1 cellular context compared by ENCODE assay signal in the genomic region with DNA sequence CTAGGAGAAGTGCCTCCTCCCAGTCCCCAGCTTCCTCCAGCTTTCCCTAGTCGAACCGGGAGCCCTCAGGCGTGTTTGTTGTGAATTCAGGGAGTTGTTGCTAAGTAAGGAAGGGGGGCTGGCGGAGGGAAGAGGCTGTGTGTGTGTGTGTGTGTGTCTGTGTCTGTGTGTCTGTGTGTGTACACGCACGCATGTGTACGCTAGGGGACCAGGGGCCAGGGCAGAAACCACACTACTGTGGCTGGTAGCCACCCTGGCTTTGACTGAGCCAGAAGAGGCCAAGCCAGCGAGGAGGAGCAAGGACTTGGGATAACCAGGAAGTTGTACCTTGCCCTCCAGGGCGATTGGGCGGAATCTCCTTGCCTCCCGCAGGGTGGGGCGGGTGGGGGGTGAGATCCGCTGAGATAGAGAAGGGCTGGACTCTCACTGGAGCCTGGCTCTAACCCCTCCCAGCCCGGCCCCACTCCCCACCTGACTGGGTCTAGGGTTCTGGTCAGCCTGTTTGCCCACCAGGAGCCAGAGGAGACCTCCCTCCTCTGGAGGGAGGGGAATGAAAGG.
TF ChIP-seq lines count a peak whose summit lies in the region.

No MANE protein-coding gene starts in this region.

TF ChIP-seq in GM23338, 12 proteins besides CTCF, POLR2A, EP300 and RAD21:
- no peak for TF ChIP-seq ZNF462 (CRISPR knock-in tag; IDR thresholded peaks at IDR 0.05)
- TF ChIP-seq ETS1 (IDR thresholded peaks at IDR 0.05): no peak
- TF ChIP-seq, protein P1, sequence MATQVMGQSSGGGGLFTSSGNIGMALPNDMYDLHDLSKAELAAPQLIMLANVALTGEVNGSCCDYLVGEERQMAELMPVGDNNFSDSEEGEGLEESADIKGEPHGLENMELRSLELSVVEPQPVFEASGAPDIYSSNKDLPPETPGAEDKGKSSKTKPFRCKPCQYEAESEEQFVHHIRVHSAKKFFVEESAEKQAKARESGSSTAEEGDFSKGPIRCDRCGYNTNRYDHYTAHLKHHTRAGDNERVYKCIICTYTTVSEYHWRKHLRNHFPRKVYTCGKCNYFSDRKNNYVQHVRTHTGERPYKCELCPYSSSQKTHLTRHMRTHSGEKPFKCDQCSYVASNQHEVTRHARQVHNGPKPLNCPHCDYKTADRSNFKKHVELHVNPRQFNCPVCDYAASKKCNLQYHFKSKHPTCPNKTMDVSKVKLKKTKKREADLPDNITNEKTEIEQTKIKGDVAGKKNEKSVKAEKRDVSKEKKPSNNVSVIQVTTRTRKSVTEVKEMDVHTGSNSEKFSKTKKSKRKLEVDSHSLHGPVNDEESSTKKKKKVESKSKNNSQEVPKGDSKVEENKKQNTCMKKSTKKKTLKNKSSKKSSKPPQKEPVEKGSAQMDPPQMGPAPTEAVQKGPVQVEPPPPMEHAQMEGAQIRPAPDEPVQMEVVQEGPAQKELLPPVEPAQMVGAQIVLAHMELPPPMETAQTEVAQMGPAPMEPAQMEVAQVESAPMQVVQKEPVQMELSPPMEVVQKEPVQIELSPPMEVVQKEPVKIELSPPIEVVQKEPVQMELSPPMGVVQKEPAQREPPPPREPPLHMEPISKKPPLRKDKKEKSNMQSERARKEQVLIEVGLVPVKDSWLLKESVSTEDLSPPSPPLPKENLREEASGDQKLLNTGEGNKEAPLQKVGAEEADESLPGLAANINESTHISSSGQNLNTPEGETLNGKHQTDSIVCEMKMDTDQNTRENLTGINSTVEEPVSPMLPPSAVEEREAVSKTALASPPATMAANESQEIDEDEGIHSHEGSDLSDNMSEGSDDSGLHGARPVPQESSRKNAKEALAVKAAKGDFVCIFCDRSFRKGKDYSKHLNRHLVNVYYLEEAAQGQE (IDR thresholded peaks at IDR 0.05; ENCODE audit: unreplicated experiment): no peak
- no peak for TF ChIP-seq EZH2 (IDR thresholded peaks at IDR 0.05; ENCODE audit: low read depth, unreplicated experiment)
- TF ChIP-seq CREB1 (CRISPR knock-in tag; IDR thresholded peaks at IDR 0.05; ENCODE audit: low read depth): no peak
- TF ChIP-seq ZNF331 (CRISPR knock-in tag; IDR thresholded peaks at IDR 0.05; ENCODE audit: low read depth): no peak
- no peak for TF ChIP-seq STAT1 (IDR thresholded peaks at IDR 0.05; ENCODE audit: unreplicated experiment)
- TF ChIP-seq POLR2AphosphoS5 (IDR thresholded peaks at IDR 0.05; ENCODE audit: low read depth): no peak; the same call in none of the 2 replicates
- TF ChIP-seq NANOG (IDR thresholded peaks at IDR 0.05; ENCODE audit: borderline replicate concordance): no peak
- TF ChIP-seq EZH2phosphoT487 (IDR thresholded peaks at IDR 0.05; ENCODE audit: unreplicated experiment): no peak
- no peak for TF ChIP-seq ZNF114 (CRISPR knock-in tag; IDR thresholded peaks at IDR 0.05)
- TF ChIP-seq JUNB (IDR thresholded peaks at IDR 0.05; ENCODE audit: unreplicated experiment): no peak
